Comparison of ENCODE assay signal across 32 cellular contexts in genomic region chr15:68743256-68743655, GRCh38.
"Had no signal": no experiment of that assay in that cellular context is flagged by ENCODE, and none has a peak within 500 bp of the region (broad histone marks: within the 10 kb centered on the region; RNA-seq: fewer than 3 reads in every experiment).

No MANE protein-coding gene starts in this region.

- H3K4me1 Mint-ChIP-seq: activated B cell treated with CpG ODN at 0.5 μM for 24 hours; activated CD8-positive, alpha-beta memory T cell treated with anti-CD3 and anti-CD28 coated beads, Interleukin-2, amount 10 ng/mL, durations not matched to agents 7 days and 5 days; activated naive CD4-positive, alpha-beta T cell treated with anti-CD3 and anti-CD28 coated beads, Interleukin-2, amount 50 U/mL, for 24 hours; activated naive CD8-positive, alpha-beta T cell treated with anti-CD3 and anti-CD28 coated beads for 36 hours; activated naive CD8-positive, alpha-beta T cell treated with anti-CD3 and anti-CD28 coated beads, Interleukin-2, amount 50 U/mL, for 24 hours; T-cell had no signal

- H3K27ac ChIP-seq: adrenal gland, body of pancreas, colonic mucosa, epithelial cell of prostate, esophagus squamous epithelium, gastroesophageal sphincter, WERI-Rb-1 had no signal

- H3K36me3 ChIP-seq: adrenal gland, colonic mucosa, esophagus squamous epithelium, gastroesophageal sphincter, WERI-Rb-1 had no signal

- H3K9me3 Mint-ChIP-seq: activated B cell treated with CpG ODN at 0.5 μM for 24 hours; activated CD4-positive, alpha-beta memory T cell treated with anti-CD3 and anti-CD28 coated beads for 36 hours; activated naive CD4-positive, alpha-beta T cell treated with anti-CD3 and anti-CD28 coated beads for 36 hours; activated naive CD4-positive, alpha-beta T cell treated with anti-CD3 and anti-CD28 coated beads, Interleukin-2, amount 50 U/mL, for 24 hours; activated naive CD8-positive, alpha-beta T cell treated with anti-CD3 and anti-CD28 coated beads for 36 hours; activated naive CD8-positive, alpha-beta T cell treated with anti-CD3 and anti-CD28 coated beads, Interleukin-2, amount 50 U/mL, for 24 hours; activated T-helper 1 cell treated with anti-CD3 and anti-CD28 coated beads, Interleukin-12 subunit alpha, Interleukin-12 subunit beta, Interleukin-2, Interleukin-4 antibody, amounts not matched to agents 30 ng/mL and 10 ng/mL and 1 ng/mL, durations not matched to agents 14 hours and 24 hours and 36 hours; activated T-helper 2 cell treated with anti-CD3 and anti-CD28 coated beads, Interferon-gamma antibody, Interleukin-2, Interleukin-4, amounts not matched to agents 10 μg/mL and 5 μg/mL and 100 μg/mL, durations not matched to agents 14 hours and 24 hours and 36 hours; T-cell; T-helper 1 cell treated with Interleukin-12 subunit alpha and Interleukin-12 subunit beta and Interleukin-4 antibody, amounts not matched to agents 30 μg/mL and 1 μg/mL, for 36 hours had no signal

- H3K36me3 Mint-ChIP-seq: activated CD4-positive, alpha-beta memory T cell treated with anti-CD3 and anti-CD28 coated beads for 36 hours; activated CD8-positive, alpha-beta memory T cell treated with anti-CD3 and anti-CD28 coated beads, Interleukin-2, amount 10 ng/mL, durations not matched to agents 7 days and 5 days; activated naive CD4-positive, alpha-beta T cell treated with anti-CD3 and anti-CD28 coated beads, Interleukin-2, amount 50 U/mL, for 24 hours; activated naive CD8-positive, alpha-beta T cell treated with anti-CD3 and anti-CD28 coated beads for 36 hours; T-cell had no signal

- ATAC-seq: activated CD4-positive, CD25-positive, alpha-beta regulatory T cell treated with anti-CD3 and anti-CD28 coated beads, Interleukin-2, amount 50 U/mL, for 24 hours; activated CD8-positive, alpha-beta memory T cell treated with anti-CD3 and anti-CD28 coated beads, Interleukin-2, amount 10 ng/mL, durations not matched to agents 7 days and 5 days; activated CD8-positive, alpha-beta T cell treated with anti-CD3 and anti-CD28 coated beads, Interleukin-2, amount 10 ng/mL, durations not matched to agents 7 days and 5 days; activated naive CD8-positive, alpha-beta T cell treated with anti-CD3 and anti-CD28 coated beads, Interleukin-2, amount 50 U/mL, for 24 hours; body of pancreas; gastroesophageal sphincter; T-cell had no signal

- H3K4me3 ChIP-seq: adrenal gland, body of pancreas, colonic mucosa, esophagus squamous epithelium, gastroesophageal sphincter had no signal

- H3K4me1 ChIP-seq: adrenal gland, body of pancreas, colonic mucosa, esophagus squamous epithelium, gastroesophageal sphincter had no signal

- H3K27me3 ChIP-seq: adrenal gland, body of pancreas, colonic mucosa, esophagus squamous epithelium, gastroesophageal sphincter had no signal

- H3K27me3 Mint-ChIP-seq: activated CD4-positive, alpha-beta memory T cell treated with anti-CD3 and anti-CD28 coated beads for 36 hours; activated naive CD8-positive, alpha-beta T cell treated with anti-CD3 and anti-CD28 coated beads, Interleukin-2, amount 50 U/mL, for 24 hours had no signal

- DNase-seq: activated B cell treated with CpG ODN at 0.5 μM for 24 hours; activated CD4-positive, alpha-beta memory T cell treated with anti-CD3 and anti-CD28 coated beads for 36 hours; activated CD4-positive, alpha-beta T cell treated with anti-CD3 and anti-CD28 coated beads for 48 hours; activated CD8-positive, alpha-beta memory T cell treated with anti-CD3 and anti-CD28 coated beads, Interleukin-2, amount 10 ng/mL, durations not matched to agents 7 days and 5 days; activated CD8-positive, alpha-beta memory T cell treated with anti-CD3 and anti-CD28 coated beads, Interleukin-2, amount 50 U/mL, for 4 hours; activated CD8-positive, alpha-beta T cell treated with anti-CD3 and anti-CD28 coated beads, Interleukin-2, amount 10 ng/mL, durations not matched to agents 7 days and 5 days; activated effector memory CD4-positive, alpha-beta T cell treated with anti-CD3 and anti-CD28 coated beads, Interleukin-2, amount 50 U/mL, for 16 hours; activated naive CD4-positive, alpha-beta T cell treated with anti-CD3 and anti-CD28 coated beads for 36 hours; activated naive CD8-positive, alpha-beta T cell treated with anti-CD3 and anti-CD28 coated beads for 36 hours; activated naive CD8-positive, alpha-beta T cell treated with anti-CD3 and anti-CD28 coated beads, Interleukin-2, amount 50 U/mL, for 24 hours; activated T-cell treated with anti-CD3 and anti-CD28 coated beads, Interleukin-2, amount 50 U/mL, for 1 hour; activated T-cell treated with anti-CD3 and anti-CD28 coated beads, Interleukin-2, amount 50 U/mL, for 48 hours; amygdala; aorta; body of pancreas; caudate nucleus; cerebellar nuclear complex; colonic mucosa; effector CD8-positive, alpha-beta T cell; esophagus squamous epithelium; foreskin melanocyte; T-cell; T1000; WERI-Rb-1 had no signal

- H3K27ac Mint-ChIP-seq: activated B cell treated with CpG ODN at 0.5 μM for 24 hours; activated CD4-positive, alpha-beta memory T cell treated with anti-CD3 and anti-CD28 coated beads for 36 hours; activated CD8-positive, alpha-beta memory T cell treated with anti-CD3 and anti-CD28 coated beads, Interleukin-2, amount 10 ng/mL, durations not matched to agents 7 days and 5 days; activated CD8-positive, alpha-beta T cell treated with anti-CD3 and anti-CD28 coated beads, Interleukin-2, amount 10 ng/mL, durations not matched to agents 7 days and 5 days; activated naive CD4-positive, alpha-beta T cell treated with anti-CD3 and anti-CD28 coated beads for 36 hours; activated naive CD4-positive, alpha-beta T cell treated with anti-CD3 and anti-CD28 coated beads, Interleukin-2, amount 50 U/mL, for 24 hours; activated naive CD8-positive, alpha-beta T cell treated with anti-CD3 and anti-CD28 coated beads for 36 hours; activated naive CD8-positive, alpha-beta T cell treated with anti-CD3 and anti-CD28 coated beads, Interleukin-2, amount 50 U/mL, for 24 hours; activated T-helper 1 cell treated with anti-CD3 and anti-CD28 coated beads, Interleukin-12 subunit alpha, Interleukin-12 subunit beta, Interleukin-2, Interleukin-4 antibody, amounts not matched to agents 30 ng/mL and 10 ng/mL and 1 ng/mL, durations not matched to agents 14 hours and 24 hours and 36 hours; activated T-helper 2 cell treated with anti-CD3 and anti-CD28 coated beads, Interferon-gamma antibody, Interleukin-2, Interleukin-4, amounts not matched to agents 10 μg/mL and 5 μg/mL and 100 μg/mL, durations not matched to agents 14 hours and 24 hours and 36 hours; T-cell; T-helper 1 cell treated with Interleukin-12 subunit alpha and Interleukin-12 subunit beta and Interleukin-4 antibody, amounts not matched to agents 30 μg/mL and 1 μg/mL, for 36 hours had no signal

- H3K4me3 Mint-ChIP-seq: activated B cell treated with CpG ODN at 0.5 μM for 24 hours; activated CD4-positive, alpha-beta memory T cell treated with anti-CD3 and anti-CD28 coated beads for 36 hours; activated CD8-positive, alpha-beta memory T cell treated with anti-CD3 and anti-CD28 coated beads, Interleukin-2, amount 10 ng/mL, durations not matched to agents 7 days and 5 days; activated CD8-positive, alpha-beta T cell treated with anti-CD3 and anti-CD28 coated beads, Interleukin-2, amount 10 ng/mL, durations not matched to agents 7 days and 5 days; activated naive CD4-positive, alpha-beta T cell treated with anti-CD3 and anti-CD28 coated beads for 36 hours; activated naive CD4-positive, alpha-beta T cell treated with anti-CD3 and anti-CD28 coated beads, Interleukin-2, amount 50 U/mL, for 24 hours; activated naive CD8-positive, alpha-beta T cell treated with anti-CD3 and anti-CD28 coated beads for 36 hours; activated naive CD8-positive, alpha-beta T cell treated with anti-CD3 and anti-CD28 coated beads, Interleukin-2, amount 50 U/mL, for 24 hours; activated T-helper 1 cell treated with anti-CD3 and anti-CD28 coated beads, Interleukin-12 subunit alpha, Interleukin-12 subunit beta, Interleukin-2, Interleukin-4 antibody, amounts not matched to agents 30 ng/mL and 10 ng/mL and 1 ng/mL, durations not matched to agents 14 hours and 24 hours and 36 hours; T-cell; T-helper 1 cell treated with Interleukin-12 subunit alpha and Interleukin-12 subunit beta and Interleukin-4 antibody, amounts not matched to agents 30 μg/mL and 1 μg/mL, for 36 hours had no signal

- H3K9me3 ChIP-seq: adrenal gland, body of pancreas, colonic mucosa, esophagus squamous epithelium, gastroesophageal sphincter had no signal
